ENCODE assay signal across 12 cellular contexts in genomic region chr19:45391346-45391745, GRCh38. TPM values are rescaled to one million over a fixed set of nuclear protein-coding genes. Genes with fewer than 3 reads are reported as not detected.
DNase-seq lines count a peak whose midpoint lies in the region; ATAC-seq and TF ChIP-seq lines count a peak whose summit lies in the region.
"Had no signal": no experiment of that assay in that cellular context is flagged by ENCODE, and none has a peak within 500 bp of the region (broad histone marks: within the 10 kb centered on the region; RNA-seq: fewer than 3 reads in every experiment).

No MANE protein-coding gene starts in this region.

- no peak overlapping the region for H3K4me3 ChIP-seq in IMR-90 (ENCODE audit: insufficient read depth, low read depth, low read length)
- H3K4me3 ChIP-seq in mesenchymal stem cell (ENCODE audit: insufficient read depth in 1 of 2, low read depth in 1 of 2, low read length in 2 of 2) = no peak overlapping the region
- H3K4me3 ChIP-seq in adrenal gland = no peak overlapping the region
- H3K4me3 ChIP-seq in naive thymus-derived CD4-positive, alpha-beta T cell (ENCODE audit: low read length) = no peak overlapping the region

- in situ Hi-C loops in IMR-90 (cut with MboI; ENCODE audit: low sequenced_read_pairs) = no loop called here

- H3K27ac Mint-ChIP-seq in naive thymus-derived CD4-positive, alpha-beta T cell = no peak overlapping the region
- H3K27ac Mint-ChIP-seq: nephron progenitor cell had no signal

- no peak overlapping the region for H3K23ac ChIP-seq in IMR-90 (ENCODE audit: low read depth, low read length)
- H3K23ac ChIP-seq in mesenchymal stem cell (ENCODE audit: low read length in 2 of 2) = no peak overlapping the region

- no peak overlapping the region for H3K4ac ChIP-seq in IMR-90 (ENCODE audit: low read depth, low read length)
- H3K4ac ChIP-seq in mesenchymal stem cell (ENCODE audit: low read depth in 1 of 2, low read length in 2 of 2) = no peak overlapping the region

- H2BK15ac ChIP-seq in IMR-90 (ENCODE audit: low read depth, low read length) (no peak overlapping the region), mesenchymal stem cell (ENCODE audit: low read depth, poor library complexity, severe bottlenecking) (no peak overlapping the region)

- CTCF ChIA-PET in IMR-90 (lab: Yijun Ruan, JAX) = interaction anchor here (1.3 kb wide), 1 partner anchor 14 kb away, joined by 3 read pairs; no protein-coding TSS in a partner anchor
- CTCF ChIA-PET in naive thymus-derived CD4-positive, alpha-beta T cell (lab: Charles Lee) = no interaction called here

- H2BK5ac ChIP-seq in IMR-90 (ENCODE audit: low read depth, low read length, poor library complexity, severe bottlenecking) (no peak overlapping the region), mesenchymal stem cell (ENCODE audit: low read depth, low read length, poor library complexity, severe bottlenecking) (no peak overlapping the region)

- no peak overlapping the region for H3K9ac ChIP-seq in IMR-90 (ENCODE audit: low read depth, low read length)
- H3K9ac ChIP-seq in mesenchymal stem cell (ENCODE audit: low read length) = no peak overlapping the region

- TF ChIP-seq CTCF in IMR-90 (conservative IDR thresholded peaks at IDR 0.05; ENCODE audit: low read depth, low read length) (no peak), adrenal gland (IDR thresholded peaks at IDR 0.05) (no peak)

- dilution Hi-C loops in IMR-90 (cut with HindIII; ENCODE audit: low sequenced_read_pairs, unreplicated experiment) = no loop called here

- H3K14ac ChIP-seq in IMR-90 (replicated peaks; ENCODE audit: low read depth, low read length) (no peak overlapping the region), mesenchymal stem cell (ENCODE audit: low read length in 2 of 2) (no peak overlapping the region)

- H3K4me1 Mint-ChIP-seq in naive thymus-derived CD4-positive, alpha-beta T cell = no peaks in the 10 kb centered on the region
- H3K4me1 Mint-ChIP-seq: nephron progenitor cell had no signal

- H3K4me3 Mint-ChIP-seq in naive thymus-derived CD4-positive, alpha-beta T cell = no peak overlapping the region
- H3K4me3 Mint-ChIP-seq: nephron progenitor cell had no signal

- H3K27me3 ChIP-seq in IMR-90 (ENCODE audit: control insufficient read depth, insufficient read depth, low read length) (no peaks in the 10 kb centered on the region), mesenchymal stem cell (ENCODE audit: control insufficient read depth in 1 of 2, insufficient read depth in 1 of 2, low read length in 2 of 2) (peaks cover 0 to under 1% of the 10 kb centered on the region in 2 experiments), adrenal gland (peaks cover 1% of the 10 kb centered on the region)
- no peaks in the 10 kb centered on the region for H3K27me3 ChIP-seq in naive thymus-derived CD4-positive, alpha-beta T cell (ENCODE audit: control insufficient read depth in 2 of 2, insufficient read depth in 2 of 2, low read length in 2 of 2)

- H4K91ac ChIP-seq in IMR-90 (ENCODE audit: insufficient read depth, low read depth, low read length) (no peak overlapping the region), mesenchymal stem cell (ENCODE audit: low read length) (no peak overlapping the region)

- H3K18ac ChIP-seq in IMR-90 (ENCODE audit: low read depth, low read length) (no peak overlapping the region), mesenchymal stem cell (ENCODE audit: low read depth in 1 of 2, low read length in 2 of 2) (no peak overlapping the region)

- TF ChIP-seq POLR2A in IMR-90 (IDR thresholded peaks at IDR 0.05; ENCODE audit: low read depth, low read length) = no peak
- no peak for TF ChIP-seq POLR2A in adrenal gland (IDR thresholded peaks at IDR 0.05)

- H4K20me1 ChIP-seq in IMR-90 (ENCODE audit: insufficient read depth, low read length) = no peaks in the 10 kb centered on the region

- H2AK5ac ChIP-seq in IMR-90 (ENCODE audit: low read depth, low read length) (peak overlapping the region; percentile 13; the same call in 1 of the 2 replicates), mesenchymal stem cell (ENCODE audit: low read length, severe bottlenecking) (no peak overlapping the region)

- no peaks in the 10 kb centered on the region for H3K9me1 ChIP-seq in IMR-90 (ENCODE audit: insufficient read depth, low read length)

- H3K27ac ChIP-seq in IMR-90 (ENCODE audit: insufficient read depth, low read length) = no peak overlapping the region
- H3K27ac ChIP-seq in mesenchymal stem cell (ENCODE audit: low read length, poor library complexity, severe bottlenecking) = no peak overlapping the region
- H3K27ac ChIP-seq in adrenal gland = no peak overlapping the region
- H3K27ac ChIP-seq in naive thymus-derived CD4-positive, alpha-beta T cell (ENCODE audit: low read depth, low read length) = no peak overlapping the region

- H2BK12ac ChIP-seq in mesenchymal stem cell (ENCODE audit: low read length in 2 of 2) = no peak overlapping the region

- H2AFZ ChIP-seq in IMR-90 (replicated peaks; ENCODE audit: low read length, poor library complexity) (peak overlapping the region; percentile 77), mesenchymal stem cell (ENCODE audit: low read depth, low read length) (no peak overlapping the region)

- H4K5ac ChIP-seq in IMR-90 (ENCODE audit: low read depth, low read length) = no peak overlapping the region

- no TSS peak for BruUV-seq in IMR-90 (replicated peaks; lab: Mats Ljungman, UMichigan)

- WGBS in IMR-90 (ENCODE audit: extremely low coverage in 2 of 2, insufficient read length in 1 of 2), 2 experiments = 57% methylated on average over 1 of the region's 3 CpGs; no CpG with 5 or more reads in 1 of the 2 experiments
- 74% methylated on average over 2 of the region's 3 CpGs for WGBS in mesenchymal stem cell
- WGBS in adrenal gland, 4 donors = 76 to 86% (median 81%) methylated on average over 3 of the region's 3 CpGs

- no peak overlapping the region for H2BK120ac ChIP-seq in IMR-90 (ENCODE audit: low read depth, low read length)
- H2BK120ac ChIP-seq in mesenchymal stem cell (ENCODE audit: low read depth, low read length) = no peak overlapping the region

- H3K36me3 Mint-ChIP-seq in naive thymus-derived CD4-positive, alpha-beta T cell = peaks cover 0 to 5% (median 0%) of the 10 kb centered on the region in 5 donors

- H3K79me1 ChIP-seq in IMR-90 (ENCODE audit: low read depth in 1 of 2, low read length in 2 of 2) = no peaks in the 10 kb centered on the region
- H3K79me1 ChIP-seq in mesenchymal stem cell (replicated peaks; ENCODE audit: low read length, poor library complexity, severe bottlenecking) = no peaks in the 10 kb centered on the region

- POLR2A ChIA-PET in IMR-90 (lab: Charles Lee; ENCODE audit: unreplicated experiment) = no interaction called here
- POLR2A ChIA-PET in naive thymus-derived CD4-positive, alpha-beta T cell (lab: Charles Lee) = no interaction called here

- no peak for TF ChIP-seq RAD21 in IMR-90 (IDR thresholded peaks at IDR 0.05; ENCODE audit: low read length)

- H3K9me3 ChIP-seq in IMR-90 (ENCODE audit: control insufficient read depth, insufficient read depth, low read length) (no peaks in the 10 kb centered on the region), mesenchymal stem cell (ENCODE audit: control insufficient read depth, low read length) (no peaks in the 10 kb centered on the region), adrenal gland (replicated peaks in 1 of 3) (no peaks in the 10 kb centered on the region)
- H3K9me3 ChIP-seq in naive thymus-derived CD4-positive, alpha-beta T cell (ENCODE audit: control insufficient read depth in 2 of 3, low read length in 3 of 3) = no peaks in the 10 kb centered on the region

- peaks cover 4 to 24% (median 6%) of the 10 kb centered on the region in 5 donors for H3K27me3 Mint-ChIP-seq in naive thymus-derived CD4-positive, alpha-beta T cell

- H4K8ac ChIP-seq in IMR-90 (ENCODE audit: low read depth in 2 of 2, low read length in 2 of 2) (peak overlapping the region in 1 of 2 experiments; percentile 22; a peak in 1 of 4 replicates), mesenchymal stem cell (ENCODE audit: low read length) (no peak overlapping the region)

- peaks cover 0 to 3% (median 0%) of the 10 kb centered on the region in 11 donors for H3K9me3 Mint-ChIP-seq in naive thymus-derived CD4-positive, alpha-beta T cell
- H3K9me3 Mint-ChIP-seq: nephron progenitor cell had no signal

- no peak overlapping the region for H3K56ac ChIP-seq in IMR-90 (ENCODE audit: extremely low read depth, insufficient read depth, low read length)

- DNase-seq in NCI-H2171 treated with DMSO at 0.1 percent for 48 hours (lab: John Stamatoyannopoulos, UW) (peak; percentile 4), NCI-H2171 (lab: John Stamatoyannopoulos, UW) (no peak), IMR-90 (peak; percentile 18), mesenchymal stem cell (peak; percentile 33), adrenal gland (no peak), SHP77 treated with DMSO at 0.1 percent for 48 hours (lab: John Stamatoyannopoulos, UW) (no peak)
- no peak for DNase-seq in naive thymus-derived CD4-positive, alpha-beta T cell
- DNase-seq: NCI-H2029 treated with DMSO at 0.1 percent for 48 hours, nephron progenitor cell, small intestine, T-helper 1 cell had no signal

- H2BK20ac ChIP-seq in IMR-90 (ENCODE audit: low read depth, low read length) = no peak overlapping the region

- intact Hi-C loops in IMR-90 (cut with micrococcal nuclease) = no loop called here
- intact Hi-C loops in adrenal gland (cut with DNase I) = no loop called here
- intact Hi-C loops in naive thymus-derived CD4-positive, alpha-beta T cell (cut with micrococcal nuclease) = no loop called here

- H3K4me1 ChIP-seq in IMR-90 (ENCODE audit: control insufficient read depth, insufficient read depth, low read length) (no peaks in the 10 kb centered on the region), mesenchymal stem cell (ENCODE audit: control insufficient read depth, insufficient read depth, low read depth, low read length) (no peaks in the 10 kb centered on the region), adrenal gland (replicated peaks in 1 of 2) (no peaks in the 10 kb centered on the region)
- H3K4me1 ChIP-seq in naive thymus-derived CD4-positive, alpha-beta T cell (ENCODE audit: control insufficient read depth in 2 of 2, insufficient read depth in 2 of 2, low read length in 2 of 2) = no peaks in the 10 kb centered on the region

- H3K4me2 ChIP-seq in IMR-90 (ENCODE audit: low read depth, low read length) (no peak overlapping the region), mesenchymal stem cell (ENCODE audit: low read length, poor library complexity, severe bottlenecking) (no peak overlapping the region)

- H3K36me3 ChIP-seq in IMR-90 (ENCODE audit: control insufficient read depth, insufficient read depth, low read length) = no peaks in the 10 kb centered on the region; the same call in none of the 2 replicates
- peaks cover 0 to 31% of the 10 kb centered on the region in 2 experiments for H3K36me3 ChIP-seq in mesenchymal stem cell (ENCODE audit: control insufficient read depth in 1 of 2, insufficient read depth in 2 of 2, low read depth in 1 of 2, low read length in 2 of 2)
- H3K36me3 ChIP-seq in adrenal gland (replicated peaks in 1 of 2) = no peaks in the 10 kb centered on the region
- H3K36me3 ChIP-seq in naive thymus-derived CD4-positive, alpha-beta T cell (ENCODE audit: control insufficient read depth in 2 of 3, insufficient read depth in 3 of 3, low read length in 3 of 3) = no peaks in the 10 kb centered on the region

- H2AK9ac ChIP-seq in IMR-90 (replicated peaks; ENCODE audit: low read depth, low read length, poor library complexity) = peak overlapping the region; percentile 75

- ATAC-seq in IMR-90 (ENCODE audit: low read depth) (peak; percentile 91), SK-N-SH treated with all-trans-retinoic acid at 6 μM for 48 hours (peak; percentile 97)
- no peak for ATAC-seq in naive thymus-derived CD4-positive, alpha-beta T cell

RNA-seq across cellular contexts. Expression of gene PPP1R13L, which starts 13.5 kb away (rescaled TPM):
- total RNA-seq in IMR-90 (2012; rRNA removed) (0.56 and 3.0 TPM in 2 replicates), adrenal gland (10 to 100 TPM; 11.0 to 55.7 (median 37.1) TPM)
- polyA plus RNA-seq in IMR-90 (2012; rRNA removed) (11.6 and 13.3 TPM in 2 replicates), adrenal gland (10 to 100 TPM; 11.9 to 95.2 (median 35.2) TPM)
- 11.6 and 19.4 TPM in 2 replicates for polyA plus RNA-seq in IMR-90 (2012; cell fraction: cytosol; rRNA removed)
- polyA plus RNA-seq in IMR-90 (2012; cell fraction: nucleus; rRNA removed; ENCODE audit: low replicate concordance) = 24.0 and 44.8 TPM in 2 replicates
- 9.0 TPM for polyA plus RNA-seq in mesenchymal stem cell (2013, experiment 1 of 2)
- 9.8 TPM for polyA plus RNA-seq in mesenchymal stem cell (2013, experiment 2 of 2)
- total RNA-seq in naive thymus-derived CD4-positive, alpha-beta T cell = 10 to 100 TPM in 3 of 5 experiments, 1 to 10 TPM in 2; 2.9 to 24.4 (median 11.1) TPM
- polyA plus RNA-seq in naive thymus-derived CD4-positive, alpha-beta T cell = under 1 TPM; 0.56 to 0.61 TPM

RNA-seq across cellular contexts. Expression of gene POLR1G, which starts 15.1 kb away (rescaled TPM):
- total RNA-seq in IMR-90 (2012; rRNA removed) = 10.3 and 12.5 TPM in 2 replicates
- 8.0 and 8.8 TPM in 2 replicates for polyA plus RNA-seq in IMR-90 (2012; rRNA removed)
- 3.3 and 3.9 TPM in 2 replicates for polyA plus RNA-seq in IMR-90 (2012; cell fraction: cytosol; rRNA removed)
- polyA plus RNA-seq in IMR-90 (2012; cell fraction: nucleus; rRNA removed; ENCODE audit: low replicate concordance) = 2.0 and 2.1 TPM in 2 replicates
- polyA plus RNA-seq in mesenchymal stem cell (2013, experiment 1 of 2) = 6.0 TPM
- polyA plus RNA-seq in mesenchymal stem cell (2013, experiment 2 of 2) = 6.5 TPM
- 1 to 10 TPM; 3.6 to 9.2 (median 6.7) TPM for total RNA-seq in adrenal gland
- polyA plus RNA-seq in adrenal gland = 10 to 100 TPM in 1 of 3 donors, 1 to 10 TPM in 2; 3.1 to 11.3 (median 9.5) TPM
- total RNA-seq in naive thymus-derived CD4-positive, alpha-beta T cell = 1 to 10 TPM in 4 of 5 experiments, under 1 TPM in 1; 0.45 to 8.2 (median 4.7) TPM
- polyA plus RNA-seq in naive thymus-derived CD4-positive, alpha-beta T cell = 1 to 10 TPM; 5.1 to 5.4 TPM

RNA-seq across cellular contexts. Expression of gene ERCC2, which starts 21.0 kb away (rescaled TPM):
- total RNA-seq in IMR-90 (2012; rRNA removed) = 26.7 and 30.6 TPM in 2 replicates
- 66.5 and 75.6 TPM in 2 replicates for polyA plus RNA-seq in IMR-90 (2012; rRNA removed)
- 51.6 and 67.4 TPM in 2 replicates for polyA plus RNA-seq in IMR-90 (2012; cell fraction: cytosol; rRNA removed)
- 119 and 274 TPM in 2 replicates for polyA plus RNA-seq in IMR-90 (2012; cell fraction: nucleus; rRNA removed; ENCODE audit: low replicate concordance)
- 33.5 TPM for polyA plus RNA-seq in mesenchymal stem cell (2013, experiment 1 of 2)
- polyA plus RNA-seq in mesenchymal stem cell (2013, experiment 2 of 2) = 33.3 TPM
- 10 to 100 TPM; 17.1 to 31.9 (median 26.9) TPM for total RNA-seq in adrenal gland
- 10 to 100 TPM; 19.6 to 53.3 (median 31.3) TPM for polyA plus RNA-seq in adrenal gland
- total RNA-seq in naive thymus-derived CD4-positive, alpha-beta T cell = 10 to 100 TPM; 14.4 to 25.1 (median 19.2) TPM
- 1 to 10 TPM; 4.4 to 6.0 TPM for polyA plus RNA-seq in naive thymus-derived CD4-positive, alpha-beta T cell

RNA-seq across cellular contexts. Expression of gene ERCC1, which starts 32.4 kb away (rescaled TPM):
- 76.9 and 84.2 TPM in 2 replicates for total RNA-seq in IMR-90 (2012; rRNA removed)
- 132 and 153 TPM in 2 replicates for polyA plus RNA-seq in IMR-90 (2012; rRNA removed)
- polyA plus RNA-seq in IMR-90 (2012; cell fraction: cytosol; rRNA removed) = 113 and 118 TPM in 2 replicates
- 152 and 183 TPM in 2 replicates for polyA plus RNA-seq in IMR-90 (2012; cell fraction: nucleus; rRNA removed; ENCODE audit: low replicate concordance)
- polyA plus RNA-seq in mesenchymal stem cell (2013, experiment 1 of 2) = 96.4 TPM
- 96.1 TPM for polyA plus RNA-seq in mesenchymal stem cell (2013, experiment 2 of 2)
- 100 to 1,000 TPM in 2 of 8 donors, 10 to 100 TPM in 6; 63.6 to 107 (median 90.4) TPM for total RNA-seq in adrenal gland
- 10 to 100 TPM; 62.9 to 89.2 (median 87.0) TPM for polyA plus RNA-seq in adrenal gland
- 10 to 100 TPM; 45.1 to 88.2 (median 53.4) TPM for total RNA-seq in naive thymus-derived CD4-positive, alpha-beta T cell
- polyA plus RNA-seq in naive thymus-derived CD4-positive, alpha-beta T cell = 10 to 100 TPM; 31.7 to 32.7 TPM

RNA-seq across cellular contexts. Expression of gene KLC3, which starts 50.8 kb away (rescaled TPM):
- under 0.01 and 0.18 TPM in 2 replicates for total RNA-seq in IMR-90 (2012; rRNA removed)
- 0.09 and 0.14 TPM in 2 replicates for polyA plus RNA-seq in IMR-90 (2012; rRNA removed)
- polyA plus RNA-seq in IMR-90 (2012; cell fraction: cytosol; rRNA removed) = 0.19 and 0.22 TPM in 2 replicates
- polyA plus RNA-seq in IMR-90 (2012; cell fraction: nucleus; rRNA removed; ENCODE audit: low replicate concordance) = 0.11 and 0.24 TPM in 2 replicates
- not detected for polyA plus RNA-seq in mesenchymal stem cell (2013, experiment 1 of 2)
- 0.01 TPM for polyA plus RNA-seq in mesenchymal stem cell (2013, experiment 2 of 2)
- total RNA-seq in adrenal gland = under 1 TPM in 2 of 8 donors, not detected in 6; 0.28 to 0.30 TPM
- polyA plus RNA-seq in adrenal gland = under 1 TPM in 2 of 3 donors, not detected in 1; 0.16 to 0.17 TPM
- total RNA-seq in naive thymus-derived CD4-positive, alpha-beta T cell = not detected
- polyA plus RNA-seq in naive thymus-derived CD4-positive, alpha-beta T cell = under 1 TPM in 1 of 2 donors, not detected in 1; 0.18 TPM
- polyA plus RNA-seq: small intestine had no signal

Comparison
In these comparisons a context has a peak if more than half of its experiments do, and no peak if none do; other contexts are left out.
1. DNase-seq: peak in NCI-H2171 treated with DMSO at 0.1 percent for 48 hours (single experiment), IMR-90 (single experiment) and mesenchymal stem cell (single experiment); none in NCI-H2171 (single experiment), adrenal gland (0 of 7), naive thymus-derived CD4-positive, alpha-beta T cell (0 of 9) and SHP77 treated with DMSO at 0.1 percent for 48 hours (single experiment).